In genomic region chr14:101230161-101230850, GRCh38 we compare ENCODE assay signal across 25 cellular contexts.
A peak's percentile ranks its signal among the peaks of the same experiment; 100 is the strongest.
DNase-seq lines count a peak whose midpoint lies in the region; ATAC-seq, FAIRE-seq and TF ChIP-seq lines count a peak whose summit lies in the region.
"Had no signal": no experiment of that assay in that cellular context is flagged by ENCODE, and none has a peak within 500 bp of the region (broad histone marks: within the 10 kb centered on the region; RNA-seq: fewer than 3 reads in every experiment).

No MANE protein-coding gene starts in this region.

- H3K27ac ChIP-seq in GM23338 (ENCODE audit: low read depth) (no peak overlapping the region), SK-N-SH (ENCODE audit: low read depth in 2 of 2, low read length in 1 of 2) (peak overlapping the region in 1 of 2 experiments; percentile 91; a peak in 2 of 4 replicates)
- H3K27ac ChIP-seq: colonic mucosa, foreskin keratinocyte, hepatocyte, SJSA1 had no signal

- 18% methylated on average over 10 of the region's 15 CpGs for WGBS in SK-N-SH (ENCODE audit: low lambda C conversion rate)

- CTCF ChIA-PET in SK-N-SH (lab: Yijun Ruan, JAX): interaction anchor here (0.7 to 3.2 kb wide), 11 partner anchors 13 to 435 kb away, joined by 3 to 13 read pairs (median 4); no protein-coding TSS in a partner anchor

- peaks cover 5% of the 10 kb centered on the region for H3K27me3 Mint-ChIP-seq in GM23338 (ENCODE audit: insufficient read depth, low read depth, poor library complexity)
- H3K27me3 Mint-ChIP-seq: activated naive CD8-positive, alpha-beta T cell treated with anti-CD3 and anti-CD28 coated beads, Interleukin-2, amount 10 ng/mL, durations not matched to agents 7 days and 5 days had no signal

- H3K4me1 ChIP-seq in GM23338 (ENCODE audit: insufficient read depth): no peaks in the 10 kb centered on the region
- peaks cover 0 to 67% of the 10 kb centered on the region in 2 experiments; a peak in 1 of 4 replicates for H3K4me1 ChIP-seq in SK-N-SH (ENCODE audit: control insufficient read depth in 1 of 2, insufficient read depth in 2 of 2, low read depth in 1 of 2, low read length in 1 of 2)
- H3K4me1 ChIP-seq: colonic mucosa, foreskin keratinocyte, SJSA1 had no signal

- H2AFZ ChIP-seq in GM23338: no peak overlapping the region
- peak overlapping the region; percentile 84; the same call in 1 of the 2 replicates for H2AFZ ChIP-seq in SK-N-SH (ENCODE audit: low read depth)
- H2AFZ ChIP-seq: hepatocyte had no signal

- H3K4me3 ChIP-seq in GM23338 (no peak overlapping the region), SK-N-SH (ENCODE audit: low read depth in 2 of 2, low read length in 1 of 2) (peak overlapping the region; percentile 54 to 59)
- H3K4me3 ChIP-seq: colonic mucosa, hepatocyte, SJSA1 had no signal

- H4K20me1 ChIP-seq in GM23338 (replicated peaks; ENCODE audit: insufficient read depth): no peaks in the 10 kb centered on the region
- no peaks in the 10 kb centered on the region for H4K20me1 ChIP-seq in SK-N-SH (ENCODE audit: insufficient read depth)

- FAIRE-seq in HTR-8/SVneo (lab: Jason Lieb, UNC) (no peak), H54 (lab: Jason Lieb, UNC) (no peak)
- FAIRE-seq: endothelial cell of umbilical vein, keratinocyte had no signal

- no peak overlapping the region for H3K4me2 ChIP-seq in GM23338
- peak overlapping the region; percentile 57; the same call in 1 of the 2 replicates for H3K4me2 ChIP-seq in SK-N-SH
- H3K4me2 ChIP-seq: hepatocyte had no signal

- H3K36me3 ChIP-seq in GM23338 (ENCODE audit: insufficient read depth): no peaks in the 10 kb centered on the region
- H3K36me3 ChIP-seq in SK-N-SH (replicated peaks in 1 of 2; ENCODE audit: control insufficient read depth in 1 of 2, insufficient read depth in 2 of 2, low read length in 1 of 2): no peaks in the 10 kb centered on the region
- H3K36me3 ChIP-seq: colonic mucosa, SJSA1 had no signal

- H3K36me3 Mint-ChIP-seq in GM23338 (ENCODE audit: low read depth): no peaks in the 10 kb centered on the region
- H3K36me3 Mint-ChIP-seq: activated naive CD8-positive, alpha-beta T cell treated with anti-CD3 and anti-CD28 coated beads, Interleukin-2, amount 10 ng/mL, durations not matched to agents 7 days and 5 days; brain; CD8-positive, alpha-beta T cell; memory B cell had no signal

- H3K9me3 Mint-ChIP-seq in GM23338: no peaks in the 10 kb centered on the region
- H3K9me3 Mint-ChIP-seq: activated B cell treated with CpG ODN at 0.5 μM for 24 hours; activated naive CD8-positive, alpha-beta T cell treated with anti-CD3 and anti-CD28 coated beads, Interleukin-2, amount 10 ng/mL, durations not matched to agents 7 days and 5 days; activated T-helper 1 cell treated with anti-CD3 and anti-CD28 coated beads, Interleukin-12 subunit alpha, Interleukin-12 subunit beta, Interleukin-2, Interleukin-4 antibody, amounts not matched to agents 30 ng/mL and 10 ng/mL and 1 ng/mL, durations not matched to agents 14 hours and 24 hours and 36 hours; CD8-positive, alpha-beta T cell; memory B cell had no signal

- no peaks in the 10 kb centered on the region for H3F3A ChIP-seq in GM23338 (replicated peaks; ENCODE audit: low read depth)
- no peaks in the 10 kb centered on the region for H3F3A ChIP-seq in SK-N-SH (replicated peaks; ENCODE audit: insufficient read depth)

- no peak for TF ChIP-seq POLR2A in H54 (IDR thresholded peaks at IDR 0.05; ENCODE audit: low read depth, low read length)

- peak overlapping the region; percentile 31; the same call in 1 of the 2 replicates for H3K9ac ChIP-seq in SK-N-SH

- no peak for TF ChIP-seq CTCF in GM23338 (conservative IDR thresholded peaks at IDR 0.05; ENCODE audit: low read depth in 2 of 2)
- no peak for TF ChIP-seq CTCF in SK-N-SH (IDR thresholded peaks at IDR 0.05)

- H3K9me3 ChIP-seq in SK-N-SH: no peaks in the 10 kb centered on the region
- H3K9me3 ChIP-seq: colonic mucosa, SJSA1 had no signal

- no peaks in the 10 kb centered on the region for H3K9me2 ChIP-seq in GM23338 (ENCODE audit: insufficient read depth)
- H3K9me2 ChIP-seq in SK-N-SH: no peaks in the 10 kb centered on the region

- peaks cover 14% of the 10 kb centered on the region for H3K4me1 Mint-ChIP-seq in GM23338
- H3K4me1 Mint-ChIP-seq: activated B cell treated with CpG ODN at 0.5 μM for 24 hours, memory B cell had no signal

- POLR2A ChIA-PET in SK-N-SH (lab: Yijun Ruan, JAX): interaction anchor here (1.0 to 5.1 kb wide), 5 partner anchors 53 to 326 kb away, joined by 4 to 46 read pairs (median 15); partner anchors contain the start of gene RTL1

- no peaks in the 10 kb centered on the region for H3K79me2 ChIP-seq in GM23338 (replicated peaks; ENCODE audit: insufficient read depth)
- no peaks in the 10 kb centered on the region for H3K79me2 ChIP-seq in SK-N-SH (ENCODE audit: insufficient read depth)
- H3K79me2 ChIP-seq: hepatocyte had no signal

- intact Hi-C loops in left colon (cut with DNase I, micrococcal nuclease): no loop called here
- intact Hi-C loops in posterior vena cava (cut with DNase I): no loop called here

- 0 out of 4 replicates have a peak, but pooled peaks of 1 of the 2 experiments have one; percentile 12 for TF ChIP-seq EP300 in SK-N-SH (IDR thresholded peaks at IDR 0.05; ENCODE audit: borderline replicate concordance in 1 of 2, low read depth in 1 of 2, low read length in 1 of 2)

- ATAC-seq in GM23338: no peak
- ATAC-seq in left colon: peak; percentile 46
- ATAC-seq: activated CD8-positive, alpha-beta T cell treated with anti-CD3 and anti-CD28 coated beads, Interleukin-2, amount 10 ng/mL, durations not matched to agents 7 days and 5 days; CD8-positive, alpha-beta T cell; foreskin keratinocyte; PC-3 had no signal

- no peak overlapping the region for H3K4me3 Mint-ChIP-seq in GM23338
- H3K4me3 Mint-ChIP-seq: activated B cell treated with CpG ODN at 0.5 μM for 24 hours; activated CD8-positive, alpha-beta T cell treated with anti-CD3 and anti-CD28 coated beads, Interleukin-2, amount 10 ng/mL, durations not matched to agents 7 days and 5 days; activated naive CD8-positive, alpha-beta T cell treated with anti-CD3 and anti-CD28 coated beads, Interleukin-2, amount 10 ng/mL, durations not matched to agents 7 days and 5 days; activated T-helper 1 cell treated with anti-CD3 and anti-CD28 coated beads, Interleukin-12 subunit alpha, Interleukin-12 subunit beta, Interleukin-2, Interleukin-4 antibody, amounts not matched to agents 30 ng/mL and 10 ng/mL and 1 ng/mL, durations not matched to agents 14 hours and 24 hours and 36 hours; brain; CD8-positive, alpha-beta T cell; memory B cell had no signal

- no peak for TF ChIP-seq RAD21 in SK-N-SH (IDR thresholded peaks at IDR 0.05; ENCODE audit: low read length)

- DNase-seq in GM23338 (ENCODE audit: low spot score) (peak; percentile 13), SK-N-SH (peak; percentile 89), left colon (peak in 1 of 2 donors; percentile 36), posterior vena cava (ENCODE audit: low spot score) (peak; percentile 50), AML-193 (lab: John Stamatoyannopoulos, UW) (no peak), HTR-8/SVneo (ENCODE audit: insufficient read length, low spot score) (no peak), H54 (ENCODE audit: insufficient read length, low spot score) (no peak)
- no peak for DNase-seq in activated CD4-positive, alpha-beta T cell treated with anti-CD3 and anti-CD28 coated beads, Interleukin-2, amount 50 U/mL, for 48 hours
- DNase-seq: activated B cell treated with CpG ODN at 0.5 μM for 24 hours; activated CD8-positive, alpha-beta T cell treated with anti-CD3 and anti-CD28 coated beads, Interleukin-2, amount 10 ng/mL, durations not matched to agents 7 days and 5 days; activated naive CD8-positive, alpha-beta T cell treated with anti-CD3 and anti-CD28 coated beads, Interleukin-2, amount 10 ng/mL, durations not matched to agents 7 days and 5 days; foreskin keratinocyte; NCI-H1105 treated with DMSO at 0.1 percent for 48 hours; PC-3; stimulated activated CD8-positive, alpha-beta memory T cell treated with anti-CD3 and anti-CD28 coated beads, Interleukin-4, amount 100 ng/mL, for 48 hours; substantia nigra had no signal

- H3K27me3 ChIP-seq in GM23338 (ENCODE audit: insufficient read depth): no peaks in the 10 kb centered on the region
- no peaks in the 10 kb centered on the region for H3K27me3 ChIP-seq in SK-N-SH (ENCODE audit: insufficient read depth)
- H3K27me3 ChIP-seq: colonic mucosa, foreskin keratinocyte, hepatocyte, SJSA1 had no signal

- no peak overlapping the region for H3K27ac Mint-ChIP-seq in GM23338
- H3K27ac Mint-ChIP-seq: activated B cell treated with CpG ODN at 0.5 μM for 24 hours; activated CD8-positive, alpha-beta T cell treated with anti-CD3 and anti-CD28 coated beads, Interleukin-2, amount 10 ng/mL, durations not matched to agents 7 days and 5 days; activated naive CD8-positive, alpha-beta T cell treated with anti-CD3 and anti-CD28 coated beads, Interleukin-2, amount 10 ng/mL, durations not matched to agents 7 days and 5 days; activated T-helper 1 cell treated with anti-CD3 and anti-CD28 coated beads, Interleukin-12 subunit alpha, Interleukin-12 subunit beta, Interleukin-2, Interleukin-4 antibody, amounts not matched to agents 30 ng/mL and 10 ng/mL and 1 ng/mL, durations not matched to agents 14 hours and 24 hours and 36 hours; CD8-positive, alpha-beta T cell; memory B cell had no signal

TF ChIP-seq in GM23338, 12 proteins besides CTCF, POLR2A, EP300 and RAD21 (continues in another document):
- TF ChIP-seq NANOG (IDR thresholded peaks at IDR 0.05; ENCODE audit: borderline replicate concordance) (no peak), EZH2 (IDR thresholded peaks at IDR 0.05; ENCODE audit: low read depth, unreplicated experiment) (no peak), ZNF331 (CRISPR knock-in tag; IDR thresholded peaks at IDR 0.05; ENCODE audit: low read depth) (no peak)

TF ChIP-seq in SK-N-SH, 30 proteins besides CTCF, POLR2A, EP300 and RAD21 (continues in another document):
- TF ChIP-seq JUND (IDR thresholded peaks at IDR 0.05) (no peak), SIN3A (IDR thresholded peaks at IDR 0.05; ENCODE audit: borderline replicate concordance, low read depth, low read length) (no peak), MXI1 (IDR thresholded peaks at IDR 0.05; ENCODE audit: low read depth, low read length) (peak; percentile 51; the same call in 1 of the 2 replicates), RXRA (IDR thresholded peaks at IDR 0.05; ENCODE audit: borderline replicate concordance, low read depth) (no peak), FOXM1 (IDR thresholded peaks at IDR 0.05; ENCODE audit: low read depth) (no peak), FOXJ3 (CRISPR knock-in tag; IDR thresholded peaks at IDR 0.05) (peak; percentile 34; the same call in 1 of the 2 replicates), GATA2 (CRISPR knock-in tag; IDR thresholded peaks at IDR 0.05) (no peak), NRF1 (IDR thresholded peaks at IDR 0.05; ENCODE audit: low read depth, low read length) (no peak), TAF1 (IDR thresholded peaks at IDR 0.05; ENCODE audit: borderline replicate concordance, low read depth, low read length) (peak; percentile 50; the same call in 1 of the 2 replicates)
- TF ChIP-seq, protein P1, sequence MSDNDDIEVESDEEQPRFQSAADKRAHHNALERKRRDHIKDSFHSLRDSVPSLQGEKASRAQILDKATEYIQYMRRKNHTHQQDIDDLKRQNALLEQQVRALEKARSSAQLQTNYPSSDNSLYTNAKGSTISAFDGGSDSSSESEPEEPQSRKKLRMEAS (IDR thresholded peaks at IDR 0.05; ENCODE audit: low read depth): no peak

Comparison
In these comparisons a context has a peak if more than half of its experiments do, and no peak if none do; other contexts are left out.
1. DNase-seq: peak in GM23338 (single experiment), SK-N-SH (single experiment) and posterior vena cava (single experiment); none in AML-193 (0 of 2), activated CD4-positive, alpha-beta T cell treated with anti-CD3 and anti-CD28 coated beads, Interleukin-2, amount 50 U/mL, for 48 hours (0 of 2), HTR-8/SVneo (single experiment) and H54 (single experiment).